ENCODE assay signal across 8 cellular contexts in the genomic region with DNA sequence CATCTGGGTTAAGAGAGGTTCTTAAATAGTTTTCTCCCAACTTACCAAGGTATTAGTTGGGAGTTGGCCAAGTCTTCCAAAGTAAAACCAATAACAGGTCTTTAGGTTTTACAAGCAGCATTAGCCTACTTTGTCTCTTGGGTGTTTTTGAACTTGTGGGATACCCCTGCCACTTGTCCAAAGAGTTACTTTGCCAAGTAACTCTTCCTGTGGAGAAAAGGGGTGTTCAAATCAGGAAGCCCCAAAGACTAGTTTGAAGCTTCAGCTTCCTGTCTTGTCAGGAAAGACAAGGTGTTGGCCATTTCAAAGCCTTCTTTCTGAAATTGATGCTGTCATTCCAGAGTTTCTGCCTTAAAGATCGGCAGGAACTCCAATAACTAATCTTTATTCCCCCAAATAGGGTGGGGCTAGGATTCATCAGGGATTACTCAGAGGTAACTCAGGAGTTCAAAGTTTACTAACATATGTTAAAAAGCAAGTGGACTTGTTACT. TPM values are rescaled to one million over a fixed set of nuclear protein-coding genes. Genes with fewer than 3 reads are reported as not detected.
DNase-seq lines count a peak whose midpoint lies in the region; ATAC-seq and TF ChIP-seq lines count a peak whose summit lies in the region.

No MANE protein-coding gene starts in this region.

- H3K36me3 ChIP-seq in cardiac muscle cell, result peaks cover 10% of the 10 kb centered on the region

- H3K4me1 ChIP-seq in cardiac muscle cell (ENCODE audit: low read depth), result peaks cover 10% of the 10 kb centered on the region

- DNase-seq in cardiac muscle cell (ENCODE audit: low read depth in 1 of 2, low spot score in 1 of 2) (no peak), cardiac septum (ENCODE audit: low spot score) (no peak), hepatic stellate cell (ENCODE audit: low spot score) (peak; percentile 27), NCI-H1436 treated with DMSO at 0.1 percent for 48 hours (lab: John Stamatoyannopoulos, UW) (no peak), anterior cingulate cortex (lab: John Stamatoyannopoulos, UW) (no peak)

- no peaks in the 10 kb centered on the region for H3K9me3 ChIP-seq in cardiac muscle cell (ENCODE audit: low read depth)

- TF ChIP-seq CTCF in cardiac muscle cell (IDR thresholded peaks at IDR 0.05; ENCODE audit: low read depth, low read length) (no peak), VCaP (conservative IDR thresholded peaks at IDR 0.05) (no peak)

- peak overlapping the region; percentile 99 for H3K4me3 ChIP-seq in cardiac muscle cell
- H3K4me3 ChIP-seq in skin epidermis, result peak overlapping the region; percentile 94 to 100 (median 99)

- H3K27me3 ChIP-seq in cardiac muscle cell, result no peaks in the 10 kb centered on the region

- H3K27ac ChIP-seq in cardiac muscle cell, result peak overlapping the region; percentile 92
- H3K27ac ChIP-seq in VCaP, result peak overlapping the region; percentile 82
- H3K27ac ChIP-seq in skin epidermis, result peak overlapping the region; percentile 90 to 99 (median 96)

- intact Hi-C loops in cardiac septum (cut with DNase I), result no loop called here

- no peak for ATAC-seq in HG03135 (IDR thresholded peaks at IDR 0.05; ENCODE audit: unreplicated experiment)

RNA-seq across cellular contexts. Expression of gene RAB22A, which starts 0.8 kb away (rescaled TPM):
- total RNA-seq in cardiac muscle cell (6.0 and 7.7 TPM in 2 replicates), cardiac septum (9.8 TPM)
- 5.4 and 7.4 TPM in 2 replicates for polyA plus RNA-seq in cardiac muscle cell
